18 cellular contexts compared by ENCODE assay signal in genomic region chr3:52200981-52201679, GRCh38. TPM values are rescaled to one million over a fixed set of nuclear protein-coding genes. Genes with fewer than 3 reads are reported as not detected.
A peak's percentile ranks its signal among the peaks of the same experiment; 100 is the strongest.
DNase-seq lines count a peak whose midpoint lies in the region; ATAC-seq and TF ChIP-seq lines count a peak whose summit lies in the region.
"Had no signal": no experiment of that assay in that cellular context is flagged by ENCODE, and none has a peak within 500 bp of the region (broad histone marks: within the 10 kb centered on the region; RNA-seq: fewer than 3 reads in every experiment).

No MANE protein-coding gene starts in this region.

- no peak overlapping the region for H3K4me3 Mint-ChIP-seq in T-helper 17 cell
- H3K4me3 Mint-ChIP-seq: activated CD8-positive, alpha-beta memory T cell treated with anti-CD3 and anti-CD28 coated beads, Interleukin-2, amount 10 ng/mL, durations not matched to agents 7 days and 5 days had no signal

- H3K27ac ChIP-seq in hepatocyte: no peak overlapping the region
- H3K27ac ChIP-seq: coronary artery had no signal

- H3K36me3 ChIP-seq in hepatocyte (replicated peaks; ENCODE audit: insufficient read depth, low read depth): peaks cover 10% of the 10 kb centered on the region

- H3K9me3 ChIP-seq in T-helper 17 cell (ENCODE audit: control insufficient read depth, low read length, poor library complexity, severe bottlenecking): no peaks in the 10 kb centered on the region
- no peaks in the 10 kb centered on the region for H3K9me3 ChIP-seq in hepatocyte (ENCODE audit: low read depth)

- peak overlapping the region; percentile 66 for H3K27ac Mint-ChIP-seq in T-helper 17 cell
- H3K27ac Mint-ChIP-seq: activated CD8-positive, alpha-beta memory T cell treated with anti-CD3 and anti-CD28 coated beads, Interleukin-2, amount 10 ng/mL, durations not matched to agents 7 days and 5 days had no signal

- no peak overlapping the region for H3K4me3 ChIP-seq in hepatocyte
- H3K4me3 ChIP-seq: coronary artery, lung had no signal

- H2AFZ ChIP-seq in hepatocyte: no peak overlapping the region

- H3K79me2 ChIP-seq in hepatocyte: peaks cover 39% of the 10 kb centered on the region

- no peaks in the 10 kb centered on the region for H3K9me2 ChIP-seq in hepatocyte (replicated peaks; ENCODE audit: insufficient read depth)

- DNase-seq in AML-193 (lab: John Stamatoyannopoulos, UW) (peak; percentile 61 to 68), ELR (ENCODE audit: low read depth) (peak; percentile 42), T-helper 17 cell (no peak), hepatocyte (ENCODE audit: low spot score) (no peak), GOT3 (lab: John Stamatoyannopoulos, UW) (no peak)
- DNase-seq: activated CD8-positive, alpha-beta memory T cell treated with anti-CD3 and anti-CD28 coated beads, Interleukin-2, amount 10 ng/mL, durations not matched to agents 7 days and 5 days; amniotic stem cell; DMS79 treated with DMSO at 0.1 percent for 48 hours; NCI-H1930; NCI-H526; stimulated activated CD4-positive, alpha-beta T cell treated with anti-CD3 and anti-CD28 coated beads, Interleukin-4, amount 100 ng/mL, for 1 hour had no signal

- H3K4me1 Mint-ChIP-seq in T-helper 17 cell: peaks cover 39% of the 10 kb centered on the region

- no peaks in the 10 kb centered on the region for H3K27me3 ChIP-seq in hepatocyte

- H4K20me1 ChIP-seq in hepatocyte (ENCODE audit: insufficient read depth, poor library complexity, severe bottlenecking): no peaks in the 10 kb centered on the region

- H3K4me2 ChIP-seq in hepatocyte: peak overlapping the region; percentile 95

- ATAC-seq in T-helper 17 cell (no peak), GM21737 (IDR thresholded peaks at IDR 0.05; ENCODE audit: unreplicated experiment) (no peak), HG02884 (IDR thresholded peaks at IDR 0.05; ENCODE audit: unreplicated experiment) (no peak), HG03095 (IDR thresholded peaks at IDR 0.05; ENCODE audit: unreplicated experiment) (no peak)
- ATAC-seq: activated CD8-positive, alpha-beta memory T cell treated with anti-CD3 and anti-CD28 coated beads, Interleukin-2, amount 10 ng/mL, durations not matched to agents 7 days and 5 days; esophagus mucosa; right cardiac atrium had no signal

- H3K27me3 Mint-ChIP-seq in T-helper 17 cell: no peaks in the 10 kb centered on the region
- H3K27me3 Mint-ChIP-seq: activated CD8-positive, alpha-beta memory T cell treated with anti-CD3 and anti-CD28 coated beads, Interleukin-2, amount 10 ng/mL, durations not matched to agents 7 days and 5 days had no signal

- 91% methylated on average over 5 of the region's 5 CpGs for WGBS in hepatocyte (ENCODE audit: low lambda C conversion rate, missing lambda C conversion rate)

- no peak for TF ChIP-seq CTCF in hepatocyte (IDR thresholded peaks at IDR 0.05; ENCODE audit: poor library complexity)

- peaks cover 23% of the 10 kb centered on the region for H3K4me1 ChIP-seq in hepatocyte (ENCODE audit: insufficient read depth)

- peaks cover 8% of the 10 kb centered on the region for H3K36me3 Mint-ChIP-seq in T-helper 17 cell (ENCODE audit: low read depth)

RNA-seq across cellular contexts. Expression of gene ALAS1, which starts 3.2 kb away (rescaled TPM):
- 10 to 100 TPM; 14.4 to 15.6 TPM for total RNA-seq in T-helper 17 cell
- 81.8 and 85.3 TPM in 2 replicates for total RNA-seq in hepatocyte
- 90.1 and 91.2 TPM in 2 replicates for polyA plus RNA-seq in hepatocyte

RNA-seq across cellular contexts. Expression of gene TLR9, which starts 24.3 kb away (rescaled TPM):
- total RNA-seq in T-helper 17 cell (under 1 TPM in 1 of 2 donors, not detected in 1; 0.42 TPM), hepatocyte (not detected in 2 replicates)
- polyA plus RNA-seq in hepatocyte: not detected in 2 replicates

RNA-seq across cellular contexts. Expression of gene TWF2, which starts 37.8 kb away (rescaled TPM):
- total RNA-seq in T-helper 17 cell (10 to 100 TPM; 44.8 to 48.2 TPM), hepatocyte (52.5 and 59.1 TPM in 2 replicates)
- polyA plus RNA-seq in hepatocyte: 45.7 and 47.4 TPM in 2 replicates

RNA-seq across cellular contexts. Expression of gene PPM1M, which starts 44.4 kb away (rescaled TPM):
- total RNA-seq in T-helper 17 cell: 10 to 100 TPM; 43.9 to 58.0 TPM
- 6.2 and 8.0 TPM in 2 replicates for total RNA-seq in hepatocyte
- polyA plus RNA-seq in hepatocyte: 8.4 and 10.7 TPM in 2 replicates

RNA-seq across cellular contexts. Expression of gene POC1A, which starts 46.9 kb away (rescaled TPM):
- total RNA-seq in T-helper 17 cell: 1 to 10 TPM in 1 of 2 donors, under 1 TPM in 1; 0.47 to 1.4 TPM
- total RNA-seq in hepatocyte: 2.6 TPM in 2 replicates
- 3.7 and 5.7 TPM in 2 replicates for polyA plus RNA-seq in hepatocyte

Comparison
In these comparisons a context has a peak if more than half of its experiments do, and no peak if none do; other contexts are left out.
1. DNase-seq: peak in AML-193 (2 of 2) and ELR (single experiment); none in T-helper 17 cell (0 of 3), hepatocyte (single experiment) and GOT3 (single experiment).